14 cellular contexts compared by ENCODE assay signal in genomic region chr9:98253563-98253962, GRCh38. TPM values are rescaled to one million over a fixed set of nuclear protein-coding genes. Genes with fewer than 3 reads are reported as not detected.
DNase-seq lines count a peak whose midpoint lies in the region; ATAC-seq, FAIRE-seq and TF ChIP-seq lines count a peak whose summit lies in the region.
"Had no signal": no experiment of that assay in that cellular context is flagged by ENCODE, and none has a peak within 500 bp of the region (broad histone marks: within the 10 kb centered on the region; RNA-seq: fewer than 3 reads in every experiment).

No MANE protein-coding gene starts in this region.

- no peak overlapping the region for H2AFZ ChIP-seq in HCT116 (ENCODE audit: low read depth, low read length, poor library complexity, severe bottlenecking)

- H3K27me3 ChIP-seq in HCT116 (ENCODE audit: insufficient read depth, low read length) (no peaks in the 10 kb centered on the region), brain microvascular endothelial cell (replicated peaks) (no peaks in the 10 kb centered on the region), left lung (no peaks in the 10 kb centered on the region), suprapubic skin (no peaks in the 10 kb centered on the region)
- H3K27me3 ChIP-seq: SJCRH30 had no signal

- H3K27ac Mint-ChIP-seq in glutamatergic neuron (ENCODE audit: unreplicated experiment): no peak overlapping the region
- H3K27ac Mint-ChIP-seq: activated T-cell treated with anti-CD3 and anti-CD28 coated beads, Interleukin-2, amount 50 U/mL, for 24 hours had no signal

- no peak for TF ChIP-seq RAD21 in HCT116 (IDR thresholded peaks at IDR 0.05; ENCODE audit: low read depth)

- H3K4me2 ChIP-seq in HCT116 (ENCODE audit: low read length): peak overlapping the region; percentile 85

- H3K4me1 Mint-ChIP-seq in glutamatergic neuron (ENCODE audit: low read depth, unreplicated experiment): peaks cover 10% of the 10 kb centered on the region

- H3K9me3 Mint-ChIP-seq in glutamatergic neuron (ENCODE audit: unreplicated experiment): peaks cover 5% of the 10 kb centered on the region
- H3K9me3 Mint-ChIP-seq: activated T-cell treated with anti-CD3 and anti-CD28 coated beads, Interleukin-2, amount 50 U/mL, for 24 hours had no signal

- peaks cover 2% of the 10 kb centered on the region for H3K27me3 Mint-ChIP-seq in glutamatergic neuron (ENCODE audit: unreplicated experiment)
- H3K27me3 Mint-ChIP-seq: activated T-cell treated with anti-CD3 and anti-CD28 coated beads, Interleukin-2, amount 50 U/mL, for 24 hours had no signal

- no peak for ATAC-seq in HCT116
- ATAC-seq in left lung: peak; percentile 12
- ATAC-seq: stimulated activated naive CD8-positive, alpha-beta T cell treated with anti-CD3 and anti-CD28 coated beads, Interleukin-15, Interleukin-2, amounts not matched to agents 100 U/mL and 50 U/mL, for 24 hours had no signal

- no peak for TF ChIP-seq EP300 in suprapubic skin (IDR thresholded peaks at IDR 0.05)

- H3K79me2 ChIP-seq in HCT116 (ENCODE audit: insufficient read depth, low read length): peaks cover 15% of the 10 kb centered on the region; the same call in 1 of the 2 replicates

- TF ChIP-seq POLR2A in HCT116 (IDR thresholded peaks at IDR 0.05; ENCODE audit: borderline replicate concordance, extremely low read depth, insufficient read depth, insufficient read length) (no peak), suprapubic skin (IDR thresholded peaks at IDR 0.05) (no peak)

- CTCF ChIA-PET in HCT116 (lab: Charles Lee): no interaction called here

- H3K27ac ChIP-seq in HCT116 (ENCODE audit: low read depth, low read length) (no peak overlapping the region), brain microvascular endothelial cell (no peak overlapping the region), left lung (peak overlapping the region; percentile 98 to 99), suprapubic skin (no peak overlapping the region)
- H3K27ac ChIP-seq: SJCRH30 had no signal

- intact Hi-C loops in HCT116 (cut with micrococcal nuclease) (no loop called here), left lung (cut with DNase I) (no loop called here)

- H3K36me3 Mint-ChIP-seq in glutamatergic neuron (ENCODE audit: unreplicated experiment): peaks cover 5% of the 10 kb centered on the region

- H4K20me1 ChIP-seq in HCT116 (ENCODE audit: insufficient read depth): no peaks in the 10 kb centered on the region

- H3K4me3 ChIP-seq in HCT116 (replicated peaks in 1 of 2; ENCODE audit: low read depth in 1 of 2, low read length in 2 of 2) (no peak overlapping the region), brain microvascular endothelial cell (ENCODE audit: low read depth, low read length) (peak overlapping the region; percentile 9), left lung (peak overlapping the region in 1 of 2 donors; percentile 96), suprapubic skin (peak overlapping the region; percentile 84)
- H3K4me3 ChIP-seq: SJCRH30 had no signal

- no TSS peak for BruUV-seq in HCT116 (replicated peaks; lab: Mats Ljungman, UMichigan)

- no peak for FAIRE-seq in urothelium cell line (lab: Jason Lieb, UNC)

- no peak for DNase-seq in HCT116 (ENCODE audit: low read depth, low spot score)
- DNase-seq in brain microvascular endothelial cell: no peak
- no peak for DNase-seq in left lung
- no peak for DNase-seq in suprapubic skin (ENCODE audit: low spot score in 2 of 2)
- no peak for DNase-seq in cerebellar cortex (ENCODE audit: low spot score)
- no peak for DNase-seq in urothelium cell line (ENCODE audit: low spot score)
- DNase-seq in glutamatergic neuron: no peak
- DNase-seq: activated T-cell treated with anti-CD3 and anti-CD28 coated beads, Interleukin-2, amount 50 U/mL, for 24 hours; DMS 273 treated with DMSO at 0.1 percent for 48 hours; KBM-7; NCI-H1694 treated with DMSO at 0.1 percent for 48 hours; nucleus accumbens; SJCRH30; stimulated activated naive CD8-positive, alpha-beta T cell treated with anti-CD3 and anti-CD28 coated beads, Interleukin-15, Interleukin-2, amounts not matched to agents 100 U/mL and 50 U/mL, for 24 hours had no signal

- H3K9ac ChIP-seq in HCT116 (ENCODE audit: low read length): no peak overlapping the region

- H3K9me2 ChIP-seq in HCT116 (ENCODE audit: insufficient read depth): no peaks in the 10 kb centered on the region

- H3K9me3 ChIP-seq in HCT116 (ENCODE audit: control insufficient read depth in 1 of 2, insufficient read depth in 1 of 2, low read depth in 1 of 2, low read length in 2 of 2) (no peaks in the 10 kb centered on the region), left lung (no peaks in the 10 kb centered on the region), suprapubic skin (no peaks in the 10 kb centered on the region)
- H3K9me3 ChIP-seq: SJCRH30 had no signal

- H3K36me3 ChIP-seq in HCT116 (ENCODE audit: control insufficient read depth in 1 of 2, insufficient read depth in 2 of 2, low read length in 2 of 2) (no peaks in the 10 kb centered on the region), brain microvascular endothelial cell (replicated peaks) (peaks cover 13% of the 10 kb centered on the region), left lung (peaks cover 0 to 33% of the 10 kb centered on the region in 2 donors), suprapubic skin (peaks cover 6% of the 10 kb centered on the region)
- H3K36me3 ChIP-seq: SJCRH30 had no signal

- WGBS in suprapubic skin: 51% methylated on average over 3 of the region's 3 CpGs

- H3K4me1 ChIP-seq in HCT116 (ENCODE audit: control insufficient read depth in 1 of 2, insufficient read depth in 2 of 2, low read length in 2 of 2) (peaks cover 56 to 70% of the 10 kb centered on the region in 2 experiments), left lung (peaks cover 30 to 72% of the 10 kb centered on the region in 2 donors), suprapubic skin (peaks cover 75% of the 10 kb centered on the region)

- POLR2A ChIA-PET in HCT116 (lab: Charles Lee): no interaction called here

- in situ Hi-C loops in brain microvascular endothelial cell (cut with HindIII; ENCODE audit: low pct_ligation_motif_present, low sequenced_read_pairs): no loop called here

- RAD21 ChIA-PET in HCT116 (lab: Charles Lee; ENCODE audit: low non-redundant PET in 1 of 2, low total read pairs in 2 of 2, uncharacterized antibody in 2 of 2, unreplicated experiment in 2 of 2): no interaction called here

- TF ChIP-seq CTCF in HCT116 (IDR thresholded peaks at IDR 0.05 in 2 of 3, conservative IDR thresholded peaks at IDR 0.05 in 1 of 3; ENCODE audit: borderline replicate concordance in 1 of 3, insufficient read depth in 1 of 3, low read depth in 2 of 3, low read length in 2 of 3) (no peak), brain microvascular endothelial cell (IDR thresholded peaks at IDR 0.05; ENCODE audit: low read depth, low read length, missing control alignments) (no peak), left lung (IDR thresholded peaks at IDR 0.05) (no peak), suprapubic skin (IDR thresholded peaks at IDR 0.05) (no peak), glutamatergic neuron (IDR thresholded peaks at IDR 0.05; ENCODE audit: partially characterized antibody, unreplicated experiment) (no peak)

- H3K4me3 Mint-ChIP-seq in glutamatergic neuron (ENCODE audit: unreplicated experiment): no peak overlapping the region

TF ChIP-seq in HCT116, 20 proteins besides CTCF, POLR2A, EP300 and RAD21:
- TF ChIP-seq ZBTB33 (IDR thresholded peaks at IDR 0.05; ENCODE audit: extremely low read depth, insufficient replicate concordance, low read length) (no peak), EZH2phosphoT487 (IDR thresholded peaks at IDR 0.05; ENCODE audit: borderline replicate concordance) (no peak), POLR2AphosphoS5 (IDR thresholded peaks at IDR 0.05; ENCODE audit: low read depth, low read length) (no peak), SRF (IDR thresholded peaks at IDR 0.05; ENCODE audit: low read depth) (no peak), SIN3A (IDR thresholded peaks at IDR 0.05; ENCODE audit: low read depth) (no peak), MAX (IDR thresholded peaks at IDR 0.05) (no peak), SP1 (IDR thresholded peaks at IDR 0.05; ENCODE audit: low read depth) (no peak), TCF7L2 (IDR thresholded peaks at IDR 0.05; ENCODE audit: borderline replicate concordance, extremely low read depth, insufficient read depth, insufficient read length) (no peak), EGR1 (IDR thresholded peaks at IDR 0.05; ENCODE audit: low read depth) (no peak), ATF3 (IDR thresholded peaks at IDR 0.05) (no peak), YY1 (IDR thresholded peaks at IDR 0.05; ENCODE audit: extremely low read depth, insufficient replicate concordance, low read depth, low read length) (no peak), EZH2 (IDR thresholded peaks at IDR 0.05) (no peak), CEBPB (IDR thresholded peaks at IDR 0.05; ENCODE audit: low read depth) (no peak)

RNA-seq across cellular contexts. Expression of gene TBC1D2, which starts 1.9 kb away (rescaled TPM):
- total RNA-seq in HCT116 (2021; ENCODE audit: unreplicated experiment): 9.8 TPM
- 8.4 and 9.6 TPM in 2 replicates for polyA plus RNA-seq in HCT116 (2012)
- total RNA-seq in left lung: 100 to 1,000 TPM in 1 of 2 donors, 10 to 100 TPM in 1; 87.4 to 107 TPM
- 10 to 100 TPM; 42.4 to 57.4 (median 49.0) TPM for total RNA-seq in suprapubic skin
- 7.6 TPM for total RNA-seq in glutamatergic neuron (ENCODE audit: unreplicated experiment)

Comparison
In these comparisons a context has a peak if more than half of its experiments do, and no peak if none do; other contexts are left out.
1. H3K27ac ChIP-seq: peak in left lung (2 of 2); none in HCT116 (single experiment), brain microvascular endothelial cell (single experiment) and suprapubic skin (single experiment).
2. H3K4me3 ChIP-seq: peak in brain microvascular endothelial cell (single experiment) and suprapubic skin (single experiment); none in HCT116 (0 of 2).